ENCODE assay signal across 10 cellular contexts in genomic region chr20:8153281-8153908, GRCh38.
DNase-seq lines count a peak whose midpoint lies in the region; ATAC-seq and TF ChIP-seq lines count a peak whose summit lies in the region.
"Had no signal": no experiment of that assay in that cellular context is flagged by ENCODE, and none has a peak within 500 bp of the region (broad histone marks: within the 10 kb centered on the region; RNA-seq: fewer than 3 reads in every experiment).

No MANE protein-coding gene starts in this region.

- no peaks in the 10 kb centered on the region for H3K27me3 ChIP-seq in BLaER1
- H3K27me3 ChIP-seq: esophagus squamous epithelium had no signal

- peaks cover 7% of the 10 kb centered on the region for H3K9me3 ChIP-seq in BLaER1
- H3K9me3 ChIP-seq: esophagus squamous epithelium had no signal

- H3K27ac ChIP-seq in BLaER1: peak overlapping the region; percentile 48; the same call in 1 of the 2 replicates

- H3K4me3 ChIP-seq in BLaER1 (no peak overlapping the region), NB4 (ENCODE audit: low read depth, low read length) (no peak overlapping the region), fibroblast of pulmonary artery (replicated peaks; ENCODE audit: low read depth, low read length) (no peak overlapping the region)
- H3K4me3 ChIP-seq: esophagus squamous epithelium had no signal

- TF ChIP-seq POLR2A in NB4 (IDR thresholded peaks at IDR 0.05; ENCODE audit: extremely low read depth, insufficient read length): no peak

- H3K9ac ChIP-seq in BLaER1: no peak overlapping the region

- DNase-seq in NB4 (ENCODE audit: low read depth): peak; percentile 61
- DNase-seq in fibroblast of pulmonary artery (ENCODE audit: low read depth): peak; percentile 54
- DNase-seq in NCI-H2029 treated with DMSO at 0.1 percent for 48 hours (lab: John Stamatoyannopoulos, UW): no peak
- DNase-seq in foreskin melanocyte: no peak
- DNase-seq: activated CD4-positive, alpha-beta T cell treated with anti-CD3 and anti-CD28 coated beads for 48 hours; esophagus squamous epithelium had no signal

- H3K4me2 ChIP-seq in BLaER1: peak overlapping the region; percentile 65

- TF ChIP-seq CTCF in NB4 (IDR thresholded peaks at IDR 0.05; ENCODE audit: low read depth, low read length) (no peak), fibroblast of pulmonary artery (IDR thresholded peaks at IDR 0.05; ENCODE audit: low read length, missing control alignments) (no peak)

- peaks cover 5% of the 10 kb centered on the region for H3K36me3 ChIP-seq in BLaER1
- H3K36me3 ChIP-seq: esophagus squamous epithelium had no signal

- no peaks in the 10 kb centered on the region for H4K20me1 ChIP-seq in BLaER1

- H3K4me1 ChIP-seq in BLaER1: peaks cover 78% of the 10 kb centered on the region

- ATAC-seq in GM18858 (IDR thresholded peaks at IDR 0.05; ENCODE audit: unreplicated experiment): peak; percentile 44
- ATAC-seq in HG03095 (IDR thresholded peaks at IDR 0.05; ENCODE audit: unreplicated experiment): no peak
- ATAC-seq in GM21717 (IDR thresholded peaks at IDR 0.05; ENCODE audit: unreplicated experiment): no peak

Comparison
In these comparisons a context has a peak if more than half of its experiments do, and no peak if none do; other contexts are left out.
1. DNase-seq: peak in NB4 (single experiment) and fibroblast of pulmonary artery (single experiment); none in NCI-H2029 treated with DMSO at 0.1 percent for 48 hours (single experiment) and foreskin melanocyte (single experiment).